In the genomic region with DNA sequence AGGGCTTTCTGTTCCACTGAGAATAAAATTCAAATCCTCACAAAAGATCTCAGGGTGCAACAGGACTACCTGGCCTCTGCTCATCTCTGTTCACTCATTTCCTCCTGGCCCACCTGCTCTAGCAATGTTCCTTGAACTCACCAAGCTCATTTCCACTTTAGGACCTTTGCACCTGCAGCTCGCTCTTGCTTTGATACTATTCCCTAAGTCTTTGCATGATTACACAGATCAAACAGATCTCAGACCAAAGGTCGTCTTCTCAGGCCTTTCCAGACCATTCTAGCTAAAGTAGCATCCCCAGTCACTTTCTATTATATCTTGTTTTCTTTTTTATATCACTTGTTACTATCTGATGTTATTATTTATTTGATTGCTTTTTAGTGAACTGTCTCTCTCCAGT, we compare ENCODE assay signal across 18 cellular contexts. TPM values are rescaled to one million over a fixed set of nuclear protein-coding genes. Genes with fewer than 3 reads are reported as not detected.
DNase-seq lines count a peak whose midpoint lies in the region; ATAC-seq and TF ChIP-seq lines count a peak whose summit lies in the region.
"Had no signal": no experiment of that assay in that cellular context is flagged by ENCODE, and none has a peak within 500 bp of the region (broad histone marks: within the 10 kb centered on the region; RNA-seq: fewer than 3 reads in every experiment).

No MANE protein-coding gene starts in this region.

- ATAC-seq in stimulated activated naive CD8-positive, alpha-beta T cell treated with anti-CD3 and anti-CD28 coated beads, Interleukin-15, amount 100 ng/mL, for 72 hours: no peak
- no peak for ATAC-seq in foreskin keratinocyte
- ATAC-seq: WTC11 had no signal

- H3K36me3 ChIP-seq in duodenal mucosa (ENCODE audit: control insufficient read depth in 1 of 2, insufficient read depth in 2 of 2, low read length in 2 of 2) (no peaks in the 10 kb centered on the region), mucosa of rectum (ENCODE audit: control insufficient read depth in 2 of 2, insufficient read depth in 2 of 2, low read length in 2 of 2) (no peaks in the 10 kb centered on the region)
- H3K36me3 ChIP-seq: ascending aorta had no signal

- H3K9me3 ChIP-seq in duodenal mucosa (ENCODE audit: control insufficient read depth in 1 of 2, low read length in 2 of 2): no peaks in the 10 kb centered on the region
- H3K9me3 ChIP-seq in mucosa of rectum (ENCODE audit: control insufficient read depth in 2 of 2, low read length in 2 of 2): no peaks in the 10 kb centered on the region
- H3K9me3 ChIP-seq: ascending aorta had no signal

- H3K27ac ChIP-seq in duodenal mucosa (ENCODE audit: low read depth, low read length): peak overlapping the region; percentile 54
- H3K27ac ChIP-seq in mucosa of rectum (ENCODE audit: low read depth in 2 of 2, low read length in 2 of 2): peak overlapping the region; percentile 93 to 98
- H3K27ac ChIP-seq in foreskin keratinocyte: no peak overlapping the region
- H3K27ac ChIP-seq: ascending aorta had no signal

- H3K9ac ChIP-seq in duodenal mucosa (ENCODE audit: low read depth in 1 of 2, low read length in 2 of 2) (peak overlapping the region in 1 of 2 donors; percentile 60), mucosa of rectum (ENCODE audit: low read depth in 1 of 2, low read length in 2 of 2) (peak overlapping the region; percentile 64 to 69)

- peaks cover 35 to 43% of the 10 kb centered on the region in 2 donors for H3K4me1 ChIP-seq in duodenal mucosa (ENCODE audit: control insufficient read depth in 1 of 2, insufficient read depth in 2 of 2, low read length in 2 of 2)
- peaks cover 24 to 44% of the 10 kb centered on the region in 2 donors for H3K4me1 ChIP-seq in mucosa of rectum (ENCODE audit: control insufficient read depth in 2 of 2, insufficient read depth in 2 of 2, low read length in 2 of 2)
- H3K4me1 ChIP-seq in foreskin keratinocyte: peaks cover 7% of the 10 kb centered on the region
- H3K4me1 ChIP-seq: ascending aorta had no signal

- no peaks in the 10 kb centered on the region for H3K27me3 Mint-ChIP-seq in stimulated activated naive CD8-positive, alpha-beta T cell treated with anti-CD3 and anti-CD28 coated beads, Interleukin-15, Interleukin-2, amounts not matched to agents 100 ng/mL and 50 ng/mL, for 24 hours
- peaks cover 7% of the 10 kb centered on the region for H3K27me3 Mint-ChIP-seq in stimulated activated naive CD8-positive, alpha-beta T cell treated with anti-CD3 and anti-CD28 coated beads, Interleukin-15, amount 100 ng/mL, for 72 hours
- H3K27me3 Mint-ChIP-seq: central memory CD8-positive, alpha-beta T cell had no signal

- no peak for TF ChIP-seq CTCF in foreskin keratinocyte (conservative IDR thresholded peaks at IDR 0.05)

- H3K4me3 Mint-ChIP-seq in stimulated activated naive CD8-positive, alpha-beta T cell treated with anti-CD3 and anti-CD28 coated beads, Interleukin-15, Interleukin-2, amounts not matched to agents 100 ng/mL and 50 ng/mL, for 24 hours: no peak overlapping the region
- H3K4me3 Mint-ChIP-seq in stimulated activated naive CD8-positive, alpha-beta T cell treated with anti-CD3 and anti-CD28 coated beads, Interleukin-15, amount 100 ng/mL, for 72 hours: no peak overlapping the region
- H3K4me3 Mint-ChIP-seq: activated naive CD4-positive, alpha-beta T cell treated with anti-CD3 and anti-CD28 coated beads, Interleukin-2, amount 10 ng/mL, durations not matched to agents 7 days and 5 days; central memory CD8-positive, alpha-beta T cell; neural crest cell; WTC11 had no signal

- DNase-seq in stimulated activated naive CD8-positive, alpha-beta T cell treated with anti-CD3 and anti-CD28 coated beads, Interleukin-15, amount 100 ng/mL, for 72 hours: no peak
- DNase-seq in SIG-M5 treated with dmso at 0.1 percent for 504 hours (lab: John Stamatoyannopoulos, UW; ENCODE audit: unreplicated experiment) (no peak), foreskin keratinocyte (no peak), NCI-H1436 treated with DMSO at 0.1 percent for 48 hours (lab: John Stamatoyannopoulos, UW) (no peak)
- no peak for DNase-seq in central memory CD4-positive, alpha-beta T cell
- DNase-seq: activated CD4-positive, alpha-beta T cell treated with anti-CD3 and anti-CD28 coated beads, Interleukin-2, amount 50 U/mL, for 1 hour; activated naive CD4-positive, alpha-beta T cell treated with anti-CD3 and anti-CD28 coated beads, Interleukin-2, amount 10 ng/mL, durations not matched to agents 7 days and 5 days; effector CD8-positive, alpha-beta T cell; foreskin fibroblast; NCI-H187 treated with DMSO at 0.1 percent for 48 hours; NCI-H2227 treated with DMSO at 0.1 percent for 48 hours had no signal

- H3K4me1 Mint-ChIP-seq in stimulated activated naive CD8-positive, alpha-beta T cell treated with anti-CD3 and anti-CD28 coated beads, Interleukin-15, Interleukin-2, amounts not matched to agents 100 ng/mL and 50 ng/mL, for 24 hours (ENCODE audit: low read depth): peaks cover 27% of the 10 kb centered on the region
- peaks cover 23% of the 10 kb centered on the region for H3K4me1 Mint-ChIP-seq in stimulated activated naive CD8-positive, alpha-beta T cell treated with anti-CD3 and anti-CD28 coated beads, Interleukin-15, amount 100 ng/mL, for 72 hours
- H3K4me1 Mint-ChIP-seq: central memory CD8-positive, alpha-beta T cell; neural crest cell; WTC11 had no signal

- peak overlapping the region; percentile 22 to 48 for H3K4me3 ChIP-seq in duodenal mucosa (ENCODE audit: low read depth in 1 of 2, low read length in 2 of 2)
- H3K4me3 ChIP-seq in mucosa of rectum (ENCODE audit: low read length in 2 of 2): peak overlapping the region; percentile 55 to 60
- H3K4me3 ChIP-seq: ascending aorta had no signal

- H3K9me3 Mint-ChIP-seq in stimulated activated naive CD8-positive, alpha-beta T cell treated with anti-CD3 and anti-CD28 coated beads, Interleukin-15, Interleukin-2, amounts not matched to agents 100 ng/mL and 50 ng/mL, for 24 hours: no peaks in the 10 kb centered on the region
- no peaks in the 10 kb centered on the region for H3K9me3 Mint-ChIP-seq in stimulated activated naive CD8-positive, alpha-beta T cell treated with anti-CD3 and anti-CD28 coated beads, Interleukin-15, amount 100 ng/mL, for 72 hours
- H3K9me3 Mint-ChIP-seq: activated naive CD4-positive, alpha-beta T cell treated with anti-CD3 and anti-CD28 coated beads, Interleukin-2, amount 10 ng/mL, durations not matched to agents 7 days and 5 days; central memory CD8-positive, alpha-beta T cell; neural crest cell; WTC11 had no signal

- no peaks in the 10 kb centered on the region for H3K27me3 ChIP-seq in duodenal mucosa (ENCODE audit: control insufficient read depth in 1 of 2, insufficient read depth in 2 of 2, low read length in 2 of 2)
- no peaks in the 10 kb centered on the region for H3K27me3 ChIP-seq in mucosa of rectum (ENCODE audit: control insufficient read depth in 2 of 2, insufficient read depth in 2 of 2, low read length in 2 of 2)
- H3K27me3 ChIP-seq in foreskin keratinocyte: no peaks in the 10 kb centered on the region
- H3K27me3 ChIP-seq: ascending aorta had no signal

- no peaks in the 10 kb centered on the region for H3K36me3 Mint-ChIP-seq in stimulated activated naive CD8-positive, alpha-beta T cell treated with anti-CD3 and anti-CD28 coated beads, Interleukin-15, Interleukin-2, amounts not matched to agents 100 ng/mL and 50 ng/mL, for 24 hours (ENCODE audit: low read depth)

- H3K27ac Mint-ChIP-seq in stimulated activated naive CD8-positive, alpha-beta T cell treated with anti-CD3 and anti-CD28 coated beads, Interleukin-15, Interleukin-2, amounts not matched to agents 100 ng/mL and 50 ng/mL, for 24 hours: peak overlapping the region; percentile 23
- H3K27ac Mint-ChIP-seq in stimulated activated naive CD8-positive, alpha-beta T cell treated with anti-CD3 and anti-CD28 coated beads, Interleukin-15, amount 100 ng/mL, for 72 hours: no peak overlapping the region
- H3K27ac Mint-ChIP-seq: WTC11 had no signal

RNA-seq across cellular contexts. Expression of a gene that starts 54.7 kb away (rescaled TPM):
- 58.1 and 59.8 TPM in 2 replicates for total RNA-seq in foreskin keratinocyte
- 17.6 and 20.1 TPM in 2 replicates for polyA plus RNA-seq in foreskin keratinocyte
